Comparison of ENCODE assay signal across 9 cellular contexts in the genomic region with DNA sequence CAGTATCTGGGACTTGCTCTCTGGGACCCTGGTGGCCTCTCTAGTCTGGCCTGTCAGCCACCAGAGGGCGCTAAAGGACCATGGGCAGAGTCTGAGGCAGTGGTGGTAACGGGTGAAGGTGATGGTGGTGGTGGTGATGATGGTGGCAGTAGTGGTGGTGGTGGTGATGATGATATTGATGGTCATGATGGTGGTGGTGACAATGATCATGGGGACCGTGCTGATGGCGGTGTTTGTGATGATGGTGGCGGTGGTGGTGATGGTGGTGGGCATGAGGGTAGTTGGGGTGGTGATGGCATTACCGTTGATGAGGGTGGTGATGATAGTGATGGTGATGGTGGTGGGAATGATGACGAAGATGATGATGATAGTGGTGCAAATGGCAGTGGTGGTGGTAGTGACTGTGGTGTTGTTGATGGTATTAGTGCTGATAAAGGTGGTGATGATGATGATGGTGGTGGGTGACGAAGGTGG. TPM values are rescaled to one million over a fixed set of nuclear protein-coding genes. Genes with fewer than 3 reads are reported as not detected.
DNase-seq lines count a peak whose midpoint lies in the region; ATAC-seq and TF ChIP-seq lines count a peak whose summit lies in the region.
"Had no signal": no experiment of that assay in that cellular context is flagged by ENCODE, and none has a peak within 500 bp of the region (broad histone marks: within the 10 kb centered on the region; RNA-seq: fewer than 3 reads in every experiment).

No MANE protein-coding gene starts in this region.

- peak; percentile 89 for TF ChIP-seq CTCF in DND-41 (IDR thresholded peaks at IDR 0.05; ENCODE audit: borderline replicate concordance, extremely low read depth, low read length, poor library complexity, severe bottlenecking)
- TF ChIP-seq CTCF in Loucy (conservative IDR thresholded peaks at IDR 0.05; ENCODE audit: low read length), result peak; percentile 98
- peak; percentile 72 to 87 for TF ChIP-seq CTCF in brain (conservative IDR thresholded peaks at IDR 0.05)

- no peak overlapping the region for H3K4me3 Mint-ChIP-seq in brain
- H3K4me3 Mint-ChIP-seq: T-helper 1 cell treated with Interleukin-12 subunit alpha and Interleukin-12 subunit beta and Interleukin-4 antibody, amounts not matched to agents 30 μg/mL and 1 μg/mL, for 36 hours had no signal

- H3K4me2 ChIP-seq in DND-41 (ENCODE audit: insufficient read depth, low read length), result no peak overlapping the region
- H3K4me2 ChIP-seq in Loucy (ENCODE audit: low read depth, low read length, poor library complexity, severe bottlenecking), result no peak overlapping the region

- H4K20me1 ChIP-seq in DND-41 (ENCODE audit: insufficient read depth, low read length), result no peaks in the 10 kb centered on the region
- H4K20me1 ChIP-seq in Loucy (ENCODE audit: insufficient read depth, low read length, poor library complexity, severe bottlenecking), result no peaks in the 10 kb centered on the region

- no peaks in the 10 kb centered on the region for H3K9me3 Mint-ChIP-seq in brain
- H3K9me3 Mint-ChIP-seq: T-helper 1 cell treated with Interleukin-12 subunit alpha and Interleukin-12 subunit beta and Interleukin-4 antibody, amounts not matched to agents 30 μg/mL and 1 μg/mL, for 36 hours had no signal

- H3K4me3 ChIP-seq in DND-41 (ENCODE audit: low read depth in 1 of 2, low read length in 2 of 2), result no peak overlapping the region
- no peak overlapping the region for H3K4me3 ChIP-seq in Loucy (ENCODE audit: low read length, poor library complexity, severe bottlenecking)

- peak; percentile 74 for DNase-seq in DND-41
- peak; percentile 76 for DNase-seq in UCSD-AML1 (lab: John Stamatoyannopoulos, UW; ENCODE audit: unreplicated experiment)
- peak; percentile 44 for DNase-seq in iris pigment epithelial cell (ENCODE audit: low read depth)
- DNase-seq in stimulated activated CD4-positive, alpha-beta T cell treated with anti-CD3 and anti-CD28 coated beads, Interleukin-2, amount 100 ng/mL, for 24 hours, result peak; percentile 90 to 93

- H3K9me2 ChIP-seq in Loucy (replicated peaks; ENCODE audit: low read depth, low read length), result no peaks in the 10 kb centered on the region

- ATAC-seq in DND-41 (ENCODE audit: insufficient read depth, low read depth), result peak; percentile 92
- ATAC-seq in GM18505 (IDR thresholded peaks at IDR 0.05; ENCODE audit: unreplicated experiment), result no peak
- no peak for ATAC-seq in GM18502 (IDR thresholded peaks at IDR 0.05; ENCODE audit: poor library complexity, unreplicated experiment)

- H3K36me3 Mint-ChIP-seq in brain, result no peaks in the 10 kb centered on the region

- peaks cover 9% of the 10 kb centered on the region for H3K27me3 Mint-ChIP-seq in brain

- H3K27ac Mint-ChIP-seq in brain, result no peak overlapping the region
- H3K27ac Mint-ChIP-seq: T-helper 1 cell treated with Interleukin-12 subunit alpha and Interleukin-12 subunit beta and Interleukin-4 antibody, amounts not matched to agents 30 μg/mL and 1 μg/mL, for 36 hours had no signal

- H3K79me2 ChIP-seq in DND-41 (ENCODE audit: insufficient read depth, low read length) (no peaks in the 10 kb centered on the region), Loucy (ENCODE audit: insufficient read depth, low read length) (no peaks in the 10 kb centered on the region)

- no peak overlapping the region for H3K9ac ChIP-seq in DND-41 (ENCODE audit: low read depth, low read length)
- H3K9ac ChIP-seq in Loucy (ENCODE audit: low read depth, low read length, poor library complexity, severe bottlenecking), result no peak overlapping the region

- H3K4me1 ChIP-seq in DND-41 (ENCODE audit: insufficient read depth, low read length) (no peaks in the 10 kb centered on the region), Loucy (ENCODE audit: insufficient read depth, low read length, poor library complexity, severe bottlenecking) (no peaks in the 10 kb centered on the region)

- H3K27ac ChIP-seq in DND-41 (ENCODE audit: low read length), result no peak overlapping the region

- no peaks in the 10 kb centered on the region for H3F3A ChIP-seq in Loucy (ENCODE audit: low read depth)

- H2AFZ ChIP-seq in DND-41 (ENCODE audit: low read depth, low read length) (no peak overlapping the region), Loucy (ENCODE audit: low read length) (no peak overlapping the region)

- TF ChIP-seq POLR2A in GM18505 (IDR thresholded peaks at IDR 0.05; ENCODE audit: borderline replicate concordance, extremely low read depth, insufficient read depth, insufficient read length), result no peak

- H3K9me3 ChIP-seq in DND-41 (ENCODE audit: insufficient read depth, low read length, severe bottlenecking) (no peaks in the 10 kb centered on the region), Loucy (ENCODE audit: insufficient read depth, low read depth, low read length) (no peaks in the 10 kb centered on the region)

- no peaks in the 10 kb centered on the region for H3K36me3 ChIP-seq in DND-41 (ENCODE audit: insufficient read depth, low read length)
- no peaks in the 10 kb centered on the region for H3K36me3 ChIP-seq in Loucy (ENCODE audit: insufficient read depth, low read length)

- H3K4me1 Mint-ChIP-seq in brain, result no peaks in the 10 kb centered on the region

- H3K27me3 ChIP-seq in DND-41 (ENCODE audit: insufficient read depth, low read length, poor library complexity), result no peaks in the 10 kb centered on the region
- no peaks in the 10 kb centered on the region for H3K27me3 ChIP-seq in Loucy (ENCODE audit: insufficient read depth, low read length, poor library complexity, severe bottlenecking)

RNA-seq across cellular contexts. Expression of gene TRPM5, which starts 16.0 kb away (rescaled TPM):
- 0.76 TPM for polyA plus RNA-seq in brain (ENCODE audit: insufficient read depth, low read depth, low replicate concordance)

RNA-seq across cellular contexts. Expression of gene KCNQ1, which starts 16.4 kb away (rescaled TPM):
- polyA plus RNA-seq in brain (ENCODE audit: insufficient read depth, low read depth, low replicate concordance), result 13.4 TPM

RNA-seq across cellular contexts. Expression of gene TSSC4, which starts 27.8 kb away (rescaled TPM):
- polyA plus RNA-seq in brain (ENCODE audit: insufficient read depth, low read depth, low replicate concordance), result 41.9 TPM

RNA-seq across cellular contexts. Expression of gene CD81, which starts 51.2 kb away (rescaled TPM):
- polyA plus RNA-seq in brain (ENCODE audit: insufficient read depth, low read depth, low replicate concordance), result 643 TPM
